7 cellular contexts compared by ENCODE assay signal in the genomic region with DNA sequence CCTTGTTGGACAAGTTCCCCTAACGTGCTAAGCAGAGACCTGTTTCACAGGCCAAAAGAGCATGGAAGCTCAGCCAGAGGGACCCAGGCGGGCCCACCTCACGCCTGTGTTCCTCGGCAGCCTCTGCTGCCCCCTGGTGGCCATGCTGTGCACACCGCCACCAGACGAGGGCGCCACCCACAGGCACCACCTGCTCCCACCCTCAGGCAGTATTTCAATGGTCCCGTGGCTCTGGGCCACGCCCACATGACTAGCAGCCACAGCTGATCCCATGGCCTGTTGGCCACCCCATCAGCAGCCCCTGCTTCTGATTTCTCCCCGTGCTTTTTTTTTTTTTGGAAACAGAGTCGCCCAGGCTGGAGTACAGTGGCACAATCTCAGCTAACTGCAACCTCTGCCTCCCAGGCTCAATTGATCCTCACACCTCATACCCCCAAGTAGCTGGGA. TPM values are rescaled to one million over a fixed set of nuclear protein-coding genes. Genes with fewer than 3 reads are reported as not detected.
DNase-seq lines count a peak whose midpoint lies in the region; ATAC-seq, FAIRE-seq and TF ChIP-seq lines count a peak whose summit lies in the region.

No MANE protein-coding gene starts in this region.

- FAIRE-seq in bronchial epithelial cell (lab: Jason Lieb, UNC) (no peak), kidney (lab: Jason Lieb, UNC) (no peak)

- no peak overlapping the region for H3K27ac ChIP-seq in kidney (ENCODE audit: low read depth in 2 of 2, low read length in 2 of 2)

- peak; percentile 99 for DNase-seq in GM13976 (ENCODE audit: low spot score)
- peak; percentile 72 for DNase-seq in NCI-H2196 treated with DMSO at 0.1 percent for 48 hours (lab: John Stamatoyannopoulos, UW; ENCODE audit: unreplicated experiment)
- DNase-seq in activated CD4-positive, CD25-positive, alpha-beta regulatory T cell treated with anti-CD3 and anti-CD28 coated beads, Interleukin-2, amount 50 U/mL, for 16 hours (ENCODE audit: low read depth, low spot score): peak; percentile 78
- peak; percentile 78 for DNase-seq in bronchial epithelial cell (ENCODE audit: low read depth)
- peak; percentile 94 for DNase-seq in kidney
- peak; percentile 90 to 91 for DNase-seq in stimulated activated CD4-positive, alpha-beta T cell treated with anti-CD3 and anti-CD28 coated beads, Interleukin-2, amount 100 ng/mL, for 48 hours

- ATAC-seq in HG03039 (IDR thresholded peaks at IDR 0.05; ENCODE audit: unreplicated experiment): peak; percentile 49

- no peaks in the 10 kb centered on the region for H3K27me3 ChIP-seq in bronchial epithelial cell (ENCODE audit: control insufficient read depth, insufficient read depth, low read length)

- intact Hi-C loops in kidney (cut with DNase I): no loop called here

- peaks cover 5 to 8% of the 10 kb centered on the region in 2 donors for H3K4me1 ChIP-seq in kidney (ENCODE audit: control insufficient read depth in 1 of 2, insufficient read depth in 1 of 2, low read depth in 1 of 2, low read length in 2 of 2)

- in situ Hi-C loops in GM13976 (cut with MboI; ENCODE audit: low sequenced_read_pairs, unreplicated experiment): no loop called here

- TF ChIP-seq CTCF in GM13976 (IDR thresholded peaks at IDR 0.05; ENCODE audit: borderline replicate concordance, control extremely low read depth, extremely low read depth, insufficient read depth, missing control alignments) (peak; percentile 100), bronchial epithelial cell (IDR thresholded peaks at IDR 0.05; ENCODE audit: insufficient read depth, low read length, severe bottlenecking) (peak; percentile 100), kidney (IDR thresholded peaks at IDR 0.05; ENCODE audit: borderline replicate concordance, extremely low read depth, insufficient read depth) (peak; percentile 99)

- no peaks in the 10 kb centered on the region for H3K9me3 ChIP-seq in kidney (ENCODE audit: control insufficient read depth in 1 of 2, low read length in 2 of 2)

- no peak overlapping the region for H3K9ac ChIP-seq in kidney (ENCODE audit: low read length in 2 of 2)

- H3K36me3 ChIP-seq in bronchial epithelial cell (ENCODE audit: control insufficient read depth, insufficient read depth, low read length): peaks cover 25% of the 10 kb centered on the region
- H3K36me3 ChIP-seq in kidney (ENCODE audit: control insufficient read depth in 1 of 2, insufficient read depth in 2 of 2, low read length in 2 of 2): peaks cover 7 to 9% of the 10 kb centered on the region in 2 donors

- no peak overlapping the region for H3K4me3 ChIP-seq in bronchial epithelial cell (ENCODE audit: low read depth, low read length)
- H3K4me3 ChIP-seq in kidney (ENCODE audit: low read length in 2 of 2): no peak overlapping the region

RNA-seq across cellular contexts. Expression of a gene that starts 18.9 kb away (rescaled TPM):
- total RNA-seq in bronchial epithelial cell (91.1 and 107 TPM in 2 replicates), kidney (40.8 TPM)
- 54.3 TPM for polyA plus RNA-seq in kidney (ENCODE audit: insufficient read depth, low read depth, low replicate concordance)

RNA-seq across cellular contexts. Expression of a gene that starts 24.5 kb away (rescaled TPM):
- total RNA-seq in bronchial epithelial cell (10.3 and 20.6 TPM in 2 replicates), kidney (33.1 TPM)
- 12.0 TPM for polyA plus RNA-seq in kidney (ENCODE audit: insufficient read depth, low read depth, low replicate concordance)

RNA-seq across cellular contexts. Expression of a gene that starts 41.5 kb away (rescaled TPM):
- total RNA-seq in bronchial epithelial cell (6.8 TPM in 2 replicates), kidney (37.8 TPM)
- 21.3 TPM for polyA plus RNA-seq in kidney (ENCODE audit: insufficient read depth, low read depth, low replicate concordance)

RNA-seq across cellular contexts. Expression of a gene that starts 43.3 kb away (rescaled TPM):
- total RNA-seq in bronchial epithelial cell (9.0 and 14.1 TPM in 2 replicates), kidney (14.7 TPM)
- 60.3 TPM for polyA plus RNA-seq in kidney (ENCODE audit: insufficient read depth, low read depth, low replicate concordance)

RNA-seq across cellular contexts. Expression of a gene that starts 43.5 kb away (rescaled TPM):
- total RNA-seq in bronchial epithelial cell: 4.7 and 5.8 TPM in 2 replicates
- 8.8 TPM for total RNA-seq in kidney
- 18.5 TPM for polyA plus RNA-seq in kidney (ENCODE audit: insufficient read depth, low read depth, low replicate concordance)
